In genomic region chr18:45321520-45321919, GRCh38 we compare ENCODE assay signal across 15 cellular contexts.
DNase-seq lines count a peak whose midpoint lies in the region; ATAC-seq, FAIRE-seq and TF ChIP-seq lines count a peak whose summit lies in the region.
"Had no signal": no experiment of that assay in that cellular context is flagged by ENCODE, and none has a peak within 500 bp of the region (broad histone marks: within the 10 kb centered on the region; RNA-seq: fewer than 3 reads in every experiment).

No MANE protein-coding gene starts in this region.

- no peak for FAIRE-seq in HepG2 (lab: Jason Lieb, UNC)

- H3K4me1 Mint-ChIP-seq in T-cell, result no peaks in the 10 kb centered on the region

- H3K36me3 ChIP-seq in liver (ENCODE audit: control insufficient read depth in 4 of 4, insufficient read depth in 3 of 4, low read depth in 1 of 4, low read length in 3 of 4) (no peaks in the 10 kb centered on the region), HepG2 (replicated peaks in 1 of 2; ENCODE audit: control insufficient read depth in 1 of 2, insufficient read depth in 2 of 2, low read length in 2 of 2) (no peaks in the 10 kb centered on the region)
- H3K36me3 ChIP-seq: thyroid gland had no signal

- H3K27ac ChIP-seq in liver (ENCODE audit: low read depth in 1 of 2, low read length in 2 of 2) (peak overlapping the region; percentile 22 to 51), HepG2 (ENCODE audit: extremely low read length, insufficient read depth, low read length) (no peak overlapping the region), dorsolateral prefrontal cortex (peak overlapping the region in 42 of 59 donors; percentile 4 to 81 (median 54))
- H3K27ac ChIP-seq: thyroid gland had no signal

- CTCF ChIA-PET in HepG2 (lab: Yijun Ruan, JAX; ENCODE audit: low intra/inter-chr PET ratio, low total read pairs) (no interaction called here), T-cell (lab: Charles Lee) (no interaction called here)

- H3K27me3 Mint-ChIP-seq in T-cell, result peaks cover 0 to 6% of the 10 kb centered on the region in 2 donors

- H3K4me2 ChIP-seq in HepG2 (ENCODE audit: low read depth, low read length), result no peak overlapping the region

- H3K9ac ChIP-seq in liver (ENCODE audit: low read depth in 1 of 2, low read length in 2 of 2) (no peak overlapping the region), HepG2 (ENCODE audit: insufficient read depth, low read depth, low read length) (no peak overlapping the region)

- H3K4me3 ChIP-seq in liver (ENCODE audit: low read depth in 1 of 3, low read length in 3 of 3) (no peak overlapping the region), HepG2 (replicated peaks in 1 of 3; ENCODE audit: insufficient read depth in 1 of 3, low read depth in 2 of 3, low read length in 3 of 3) (no peak overlapping the region), dorsolateral prefrontal cortex (no peak overlapping the region)
- H3K4me3 ChIP-seq: thyroid gland had no signal

- H2AFZ ChIP-seq in HepG2 (ENCODE audit: low read length), result no peak overlapping the region

- no peaks in the 10 kb centered on the region for H3K36me3 Mint-ChIP-seq in T-cell

- ATAC-seq in HepG2, result no peak
- no peak for ATAC-seq in GM18520 (IDR thresholded peaks at IDR 0.05; ENCODE audit: unreplicated experiment)
- no peak for ATAC-seq in HG03025 (IDR thresholded peaks at IDR 0.05; ENCODE audit: low FRiP score, unreplicated experiment)
- ATAC-seq in HG03520 (IDR thresholded peaks at IDR 0.05; ENCODE audit: unreplicated experiment), result no peak
- no peak for ATAC-seq in T-cell (replicated peaks in 1 of 4)

- BruUV-seq in HepG2 (replicated peaks; lab: Mats Ljungman, UMichigan), result no TSS peak

- POLR2A ChIA-PET in HepG2 (lab: Yijun Ruan, JAX), result no interaction called here
- POLR2A ChIA-PET in T-cell (lab: Charles Lee), result no interaction called here

- no peak for TF ChIP-seq POLR2A in HepG2 (IDR thresholded peaks at IDR 0.05; ENCODE audit: insufficient read depth in 1 of 2, low read depth in 2 of 2, low read length in 2 of 2)

- peaks cover 8 to 52% (median 36%) of the 10 kb centered on the region in 4 donors for H3K4me1 ChIP-seq in liver (ENCODE audit: control insufficient read depth in 4 of 4, insufficient read depth in 4 of 4, low read length in 3 of 4)
- no peaks in the 10 kb centered on the region for H3K4me1 ChIP-seq in HepG2 (ENCODE audit: insufficient read depth, low read length)
- H3K4me1 ChIP-seq: Caco-2 had no signal

- no peak overlapping the region for H3K4me3 Mint-ChIP-seq in T-cell
- H3K4me3 Mint-ChIP-seq: activated T-helper 1 cell treated with anti-CD3 and anti-CD28 coated beads, Interleukin-12 subunit alpha, Interleukin-12 subunit beta, Interleukin-2, Interleukin-4 antibody, amounts not matched to agents 30 ng/mL and 10 ng/mL and 1 ng/mL, durations not matched to agents 14 hours and 24 hours and 36 hours had no signal

- TF ChIP-seq RAD21 in liver (IDR thresholded peaks at IDR 0.05) (peak in 1 of 2 donors; percentile 7), HepG2 (CRISPR knock-in tag; IDR thresholded peaks at IDR 0.05) (no peak)

- no peak for TF ChIP-seq EP300 in HepG2 (IDR thresholded peaks at IDR 0.05; ENCODE audit: low read depth in 2 of 2, low read length in 2 of 2)
- no peak for TF ChIP-seq EP300 in HepG2 (CRISPR knock-in tag; IDR thresholded peaks at IDR 0.05; ENCODE audit: borderline replicate concordance)

- H3K79me2 ChIP-seq in HepG2 (ENCODE audit: insufficient read depth, low read length), result no peaks in the 10 kb centered on the region

- no peaks in the 10 kb centered on the region for H3K27me3 ChIP-seq in liver (ENCODE audit: control insufficient read depth in 4 of 4, insufficient read depth in 4 of 4, low read length in 3 of 4)
- H3K27me3 ChIP-seq in HepG2 (ENCODE audit: control insufficient read depth in 1 of 2, insufficient read depth in 2 of 2, low read length in 2 of 2), result no peaks in the 10 kb centered on the region
- H3K27me3 ChIP-seq in dorsolateral prefrontal cortex, result peaks cover 0 to 5% (median 0%) of the 10 kb centered on the region in 45 donors
- H3K27me3 ChIP-seq: thyroid gland had no signal

- no peak for DNase-seq in HepG2 (ENCODE audit: low spot score)
- peak in 9 of 10 donors; percentile 7 to 71 (median 52) for DNase-seq in dorsolateral prefrontal cortex
- peak; percentile 27 for DNase-seq in myocyte (ENCODE audit: low read depth)
- no peak for DNase-seq in T-cell
- DNase-seq: activated CD4-positive, alpha-beta T cell treated with anti-CD3 and anti-CD28 coated beads, Interleukin-2, amount 50 U/mL, for 48 hours; Caco-2; cortex of kidney; GDM1; NCI-H2107; thyroid gland had no signal

- H3K27ac Mint-ChIP-seq in T-cell, result no peak overlapping the region
- H3K27ac Mint-ChIP-seq: activated T-helper 1 cell treated with anti-CD3 and anti-CD28 coated beads, Interleukin-12 subunit alpha, Interleukin-12 subunit beta, Interleukin-2, Interleukin-4 antibody, amounts not matched to agents 30 ng/mL and 10 ng/mL and 1 ng/mL, durations not matched to agents 14 hours and 24 hours and 36 hours had no signal

- H3K9me3 Mint-ChIP-seq in T-cell, result no peaks in the 10 kb centered on the region
- H3K9me3 Mint-ChIP-seq: activated T-helper 1 cell treated with anti-CD3 and anti-CD28 coated beads, Interleukin-12 subunit alpha, Interleukin-12 subunit beta, Interleukin-2, Interleukin-4 antibody, amounts not matched to agents 30 ng/mL and 10 ng/mL and 1 ng/mL, durations not matched to agents 14 hours and 24 hours and 36 hours had no signal

- H4K20me1 ChIP-seq in HepG2 (ENCODE audit: insufficient read depth, low read length), result 0 out of 2 replicates have a peak, but pooled peaks cover 2% of the 10 kb centered on the region

- H3K9me3 ChIP-seq in liver (ENCODE audit: control insufficient read depth in 4 of 4, low read length in 3 of 4) (no peaks in the 10 kb centered on the region), HepG2 (ENCODE audit: low read length) (no peaks in the 10 kb centered on the region)
- H3K9me3 ChIP-seq: Caco-2, thyroid gland had no signal

- in situ Hi-C loops in HepG2 (cut with HindIII; ENCODE audit: extremely low pct_ligation_motif_present, low pct_unique_long_range_greater_than_20kb), result no loop called here

- 78% methylated on average over 8 of the region's 8 CpGs for WGBS in liver
- 15% methylated on average over 5 of the region's 8 CpGs for WGBS in HepG2 (ENCODE audit: low lambda C conversion rate)

- TF ChIP-seq CTCF in liver (IDR thresholded peaks at IDR 0.05; ENCODE audit: low read depth, low read length, missing input control) (no peak), HepG2 (CRISPR knock-in tag; IDR thresholded peaks at IDR 0.05) (no peak), dorsolateral prefrontal cortex (IDR thresholded peaks at IDR 0.05 in 54 of 56, conservative IDR thresholded peaks at IDR 0.05 in 2 of 56; ENCODE audit: low read depth in 1 of 56, partially characterized antibody in 56 of 56) (no peak)

- intact Hi-C loops in HepG2 (cut with micrococcal nuclease; ENCODE audit: unreplicated experiment) (no loop called here), dorsolateral prefrontal cortex (cut with DNase I) (no loop called here)

TF ChIP-seq in liver, 16 proteins besides CTCF, POLR2A, EP300 and RAD21:
- TF ChIP-seq HNF4A (conservative IDR thresholded peaks at IDR 0.05) (peak in 1 of 2 donors; percentile 5), GABPA (IDR thresholded peaks at IDR 0.05 in 1 of 2, conservative IDR thresholded peaks at IDR 0.05 in 1 of 2) (no peak), SP1 (IDR thresholded peaks at IDR 0.05) (no peak)

TF ChIP-seq in HepG2, 621 proteins besides CTCF, POLR2A, EP300 and RAD21:
- TF ChIP-seq PATZ1 (CRISPR knock-in tag; IDR thresholded peaks at IDR 0.05) (no peak), MAFK (conservative IDR thresholded peaks at IDR 0.05 in 1 of 2, IDR thresholded peaks at IDR 0.05 in 1 of 2; ENCODE audit: low read length in 2 of 2) (peak in 1 of 2 experiments; percentile 16; a peak in 1 of 4 replicates)

Comparison
In these comparisons a context has a peak if more than half of its experiments do, and no peak if none do; other contexts are left out.
1. DNase-seq: peak in dorsolateral prefrontal cortex (9 of 10) and myocyte (single experiment); none in HepG2 (single experiment) and T-cell (0 of 34).